ENCODE assay signal across 27 cellular contexts in genomic region chr9:2686884-2687283, GRCh38. TPM values are rescaled to one million over a fixed set of nuclear protein-coding genes. Genes with fewer than 3 reads are reported as not detected.
"Had no signal": no experiment of that assay in that cellular context is flagged by ENCODE, and none has a peak within 500 bp of the region (broad histone marks: within the 10 kb centered on the region; RNA-seq: fewer than 3 reads in every experiment).

No MANE protein-coding gene starts in this region.

- H3K4me3 ChIP-seq: colonic mucosa, esophagus squamous epithelium, left ventricle myocardium inferior, lung, prostate gland, right lobe of liver, spleen, tibial artery, upper lobe of left lung, uterus had no signal

- H3K9me3 Mint-ChIP-seq: naive B cell; nephron; stimulated activated memory B cell treated with anti-CD40 and anti-IgM and Interleukin-4, amounts not matched to agents 10 μg/mL and 1 μg/mL and 100 μg/mL, for 72 hours; stimulated activated naive CD8-positive, alpha-beta T cell treated with anti-CD3 and anti-CD28 coated beads, Interleukin-15, Interleukin-2, amounts not matched to agents 100 ng/mL and 50 ng/mL, for 24 hours had no signal

- H3K27me3 ChIP-seq: colonic mucosa, esophagus squamous epithelium, foreskin keratinocyte, right lobe of liver, spleen, tibial artery, upper lobe of left lung, uterus had no signal

- H3K9ac ChIP-seq: parathyroid adenoma had no signal

- H3K9me3 ChIP-seq: colonic mucosa, esophagus squamous epithelium, left ventricle myocardium inferior, prostate gland, right lobe of liver, spleen, tibial artery, upper lobe of left lung, uterus had no signal

- H3K27ac ChIP-seq: colonic mucosa, foreskin keratinocyte, left ventricle myocardium inferior, parathyroid adenoma, prostate gland, right lobe of liver, spleen, tibial artery, upper lobe of left lung, uterus had no signal

- H3K36me3 Mint-ChIP-seq: naive B cell; stimulated activated memory B cell treated with anti-CD40 and anti-IgM and Interleukin-4, amounts not matched to agents 10 μg/mL and 1 μg/mL and 100 μg/mL, for 72 hours had no signal

- H3K27ac Mint-ChIP-seq: nephron; stimulated activated memory B cell treated with anti-CD40 and anti-IgM and Interleukin-4, amounts not matched to agents 10 μg/mL and 1 μg/mL and 100 μg/mL, for 72 hours; stimulated activated naive CD8-positive, alpha-beta T cell treated with anti-CD3 and anti-CD28 coated beads, Interleukin-15, Interleukin-2, amounts not matched to agents 100 ng/mL and 50 ng/mL, for 24 hours had no signal

- H3K27me3 Mint-ChIP-seq: naive B cell; stimulated activated memory B cell treated with anti-CD40 and anti-IgM and Interleukin-4, amounts not matched to agents 10 μg/mL and 1 μg/mL and 100 μg/mL, for 72 hours; stimulated activated naive CD8-positive, alpha-beta T cell treated with anti-CD3 and anti-CD28 coated beads, Interleukin-15, Interleukin-2, amounts not matched to agents 100 ng/mL and 50 ng/mL, for 24 hours had no signal

- H2AFZ ChIP-seq: parathyroid adenoma had no signal

- H3K4me3 Mint-ChIP-seq: nephron; stimulated activated memory B cell treated with anti-CD40 and anti-IgM and Interleukin-4, amounts not matched to agents 10 μg/mL and 1 μg/mL and 100 μg/mL, for 72 hours; stimulated activated naive CD8-positive, alpha-beta T cell treated with anti-CD3 and anti-CD28 coated beads, Interleukin-15, Interleukin-2, amounts not matched to agents 100 ng/mL and 50 ng/mL, for 24 hours had no signal

- H3K4me1 ChIP-seq: colonic mucosa, foreskin keratinocyte, prostate gland, right lobe of liver, spleen, tibial artery, upper lobe of left lung, uterus had no signal

- DNase-seq: colonic mucosa; dermis blood vessel endothelial cell; esophagus squamous epithelium; foreskin keratinocyte; kidney; left cardiac atrium; left ventricle myocardium inferior; mesenchymal stem cell; naive B cell; right lobe of liver; spleen; stimulated activated CD4-positive, alpha-beta T cell treated with anti-CD3 and anti-CD28 coated beads, Interleukin-15, amount 100 ng/mL, for 24 hours; stimulated activated CD4-positive, alpha-beta T cell treated with anti-CD3 and anti-CD28 coated beads, Interleukin-1b, Interleukin-23, amount 100 ng/mL, for 48 hours; stimulated activated CD4-positive, alpha-beta T cell treated with anti-CD3 and anti-CD28 coated beads, Interleukin-4, amount 100 ng/mL, for 24 hours; tibial artery; upper lobe of left lung; uterus had no signal

- H3K4me1 Mint-ChIP-seq: naive B cell; stimulated activated memory B cell treated with anti-CD40 and anti-IgM and Interleukin-4, amounts not matched to agents 10 μg/mL and 1 μg/mL and 100 μg/mL, for 72 hours had no signal

- ATAC-seq: foreskin keratinocyte; left cardiac atrium; right lobe of liver; stimulated activated memory B cell treated with anti-CD40 and anti-IgM and Interleukin-4, amounts not matched to agents 10 μg/mL and 1 μg/mL and 100 μg/mL, for 72 hours had no signal

- H3K36me3 ChIP-seq: colonic mucosa, esophagus squamous epithelium, left ventricle myocardium inferior, prostate gland, right lobe of liver, spleen, tibial artery, upper lobe of left lung, uterus had no signal

RNA-seq across cellular contexts. Expression of gene KCNV2, which starts 30.4 kb away (rescaled TPM):
- total RNA-seq: colonic mucosa, dermis blood vessel endothelial cell, endothelial cell of umbilical vein, esophagus squamous epithelium, foreskin keratinocyte, kidney, left cardiac atrium, left ventricle myocardium inferior, lung, omental fat pad, renal cortical epithelial cell, right lobe of liver, spleen, temporal lobe, upper lobe of left lung, uterus had no signal
- polyA plus RNA-seq: endothelial cell of umbilical vein, foreskin keratinocyte, lung, spleen had no signal
